ENCODE assay signal across 10 cellular contexts in genomic region chr20:41476013-41476441, GRCh38.
DNase-seq lines count a peak whose midpoint lies in the region; ATAC-seq and TF ChIP-seq lines count a peak whose summit lies in the region.
"Had no signal": no experiment of that assay in that cellular context is flagged by ENCODE, and none has a peak within 500 bp of the region (broad histone marks: within the 10 kb centered on the region; RNA-seq: fewer than 3 reads in every experiment).

No MANE protein-coding gene starts in this region.

- TF ChIP-seq POLR2A in adrenal gland (IDR thresholded peaks at IDR 0.05) (no peak), vagina (IDR thresholded peaks at IDR 0.05) (no peak)

- peaks cover 45 to 61% of the 10 kb centered on the region in 2 donors for H3K36me3 Mint-ChIP-seq in stimulated activated naive B cell treated with anti-CD40 and anti-IgM and Interleukin-4, amounts not matched to agents 10 μg/mL and 1 μg/mL and 100 μg/mL, for 72 hours
- peaks cover 13% of the 10 kb centered on the region for H3K36me3 Mint-ChIP-seq in WTC11

- DNase-seq in Right ventricle myocardium inferior (ENCODE audit: missing footprints) (no peak), cardiac septum (ENCODE audit: low spot score) (no peak), adrenal gland (peak in 6 of 7 donors; percentile 39 to 75 (median 62)), right cardiac atrium (peak in 2 of 3 donors; percentile 23 to 61), vagina (ENCODE audit: extremely low spot score in 2 of 2) (no peak), WTC11 (ENCODE audit: low spot score) (no peak)
- no peak for DNase-seq in stimulated activated naive B cell treated with anti-CD40 and anti-IgM and Interleukin-4, amounts not matched to agents 10 μg/mL and 1 μg/mL and 100 μg/mL, for 72 hours

- no peaks in the 10 kb centered on the region for H3K27me3 Mint-ChIP-seq in stimulated activated naive B cell treated with anti-CD40 and anti-IgM and Interleukin-4, amounts not matched to agents 10 μg/mL and 1 μg/mL and 100 μg/mL, for 72 hours
- H3K27me3 Mint-ChIP-seq in WTC11 (ENCODE audit: low read depth) = no peaks in the 10 kb centered on the region
- H3K27me3 Mint-ChIP-seq: B cell had no signal

- H3K27ac ChIP-seq in adrenal gland (peak overlapping the region in 4 of 5 donors; percentile 27 to 61 (median 37)), right cardiac atrium (ENCODE audit: low read length) (no peak overlapping the region), vagina (peak overlapping the region; percentile 18)

- H3K36me3 ChIP-seq in adrenal gland (replicated peaks in 1 of 2) (peaks cover 0 to 14% of the 10 kb centered on the region in 2 donors), vagina (peaks cover 0 to 25% of the 10 kb centered on the region in 2 donors)

- H3K4me1 Mint-ChIP-seq in stimulated activated naive B cell treated with anti-CD40 and anti-IgM and Interleukin-4, amounts not matched to agents 10 μg/mL and 1 μg/mL and 100 μg/mL, for 72 hours = peaks cover 6 to 21% of the 10 kb centered on the region in 2 donors
- H3K4me1 Mint-ChIP-seq in WTC11 = 0 out of 2 replicates have a peak, but pooled peaks cover 6% of the 10 kb centered on the region

- intact Hi-C loops in Right ventricle myocardium inferior (cut with DNase I) (loop anchor here (5.0 kb wide), 1 partner anchor 141 kb away; the partner anchor contains the start of gene CHD6), cardiac septum (cut with DNase I) (no loop called here), adrenal gland (cut with DNase I) (no loop called here), right cardiac atrium (cut with DNase I) (no loop called here), vagina (cut with DNase I) (no loop called here)

- no peaks in the 10 kb centered on the region for H3K9me3 ChIP-seq in adrenal gland (replicated peaks in 1 of 3)
- no peaks in the 10 kb centered on the region for H3K9me3 ChIP-seq in right cardiac atrium (ENCODE audit: control insufficient read depth, low read length)
- H3K9me3 ChIP-seq in vagina = no peaks in the 10 kb centered on the region

- H3K4me1 ChIP-seq in adrenal gland (replicated peaks in 1 of 2) (peaks cover 17 to 23% of the 10 kb centered on the region in 2 donors), right cardiac atrium (ENCODE audit: control insufficient read depth, insufficient read depth, low read length) (peaks cover 3% of the 10 kb centered on the region), vagina (peaks cover 21% of the 10 kb centered on the region)

- no peaks in the 10 kb centered on the region for H3K9me3 Mint-ChIP-seq in stimulated activated naive B cell treated with anti-CD40 and anti-IgM and Interleukin-4, amounts not matched to agents 10 μg/mL and 1 μg/mL and 100 μg/mL, for 72 hours
- H3K9me3 Mint-ChIP-seq in WTC11 = no peaks in the 10 kb centered on the region

- H3K27me3 ChIP-seq in adrenal gland = no peaks in the 10 kb centered on the region
- H3K27me3 ChIP-seq in right cardiac atrium (ENCODE audit: control insufficient read depth, insufficient read depth) = no peaks in the 10 kb centered on the region
- no peaks in the 10 kb centered on the region for H3K27me3 ChIP-seq in vagina
- H3K27me3 ChIP-seq: dorsolateral prefrontal cortex had no signal

- ATAC-seq in Right ventricle myocardium inferior (peak; percentile 88), right cardiac atrium (peak; percentile 87 to 90), GM21526 (IDR thresholded peaks at IDR 0.05; ENCODE audit: low FRiP score, unreplicated experiment) (no peak), WTC11 (no peak)
- ATAC-seq in stimulated activated naive B cell treated with anti-CD40 and anti-IgM and Interleukin-4, amounts not matched to agents 10 μg/mL and 1 μg/mL and 100 μg/mL, for 72 hours (replicated peaks) = no peak

- TF ChIP-seq CTCF in adrenal gland (IDR thresholded peaks at IDR 0.05) = no peak
- TF ChIP-seq CTCF in vagina (IDR thresholded peaks at IDR 0.05) = no peak
- no peak for TF ChIP-seq CTCF in WTC11 (IDR thresholded peaks at IDR 0.05)

- no peak overlapping the region for H3K27ac Mint-ChIP-seq in stimulated activated naive B cell treated with anti-CD40 and anti-IgM and Interleukin-4, amounts not matched to agents 10 μg/mL and 1 μg/mL and 100 μg/mL, for 72 hours
- no peak overlapping the region for H3K27ac Mint-ChIP-seq in WTC11
- H3K27ac Mint-ChIP-seq: B cell had no signal

- POLR2A ChIA-PET in WTC11 (lab: Charles Lee) = no interaction called here

- no peak overlapping the region for H3K4me3 Mint-ChIP-seq in stimulated activated naive B cell treated with anti-CD40 and anti-IgM and Interleukin-4, amounts not matched to agents 10 μg/mL and 1 μg/mL and 100 μg/mL, for 72 hours
- H3K4me3 Mint-ChIP-seq in WTC11 = no peak overlapping the region
- H3K4me3 Mint-ChIP-seq: B cell had no signal

- CTCF ChIA-PET in WTC11 (lab: Charles Lee) = no interaction called here

- H3K4me3 ChIP-seq in adrenal gland (no peak overlapping the region), right cardiac atrium (ENCODE audit: low read length) (no peak overlapping the region), vagina (no peak overlapping the region)
- H3K4me3 ChIP-seq: dorsolateral prefrontal cortex had no signal

TF ChIP-seq in WTC11, 78 proteins besides CTCF, POLR2A, EP300 and RAD21 (continues in another document):
- TF ChIP-seq ZNF317 (CRISPR knock-in tag; IDR thresholded peaks at IDR 0.05; ENCODE audit: borderline replicate concordance, low read depth) (no peak), NFE2L1 (CRISPR knock-in tag; IDR thresholded peaks at IDR 0.05) (no peak), TCF7 (CRISPR knock-in tag; IDR thresholded peaks at IDR 0.05; ENCODE audit: low read depth) (no peak), EMX1 (CRISPR knock-in tag; IDR thresholded peaks at IDR 0.05) (no peak), ZNF671 (CRISPR knock-in tag; IDR thresholded peaks at IDR 0.05) (no peak), ZBTB21 (CRISPR knock-in tag; IDR thresholded peaks at IDR 0.05; ENCODE audit: borderline replicate concordance) (no peak), CREB1 (CRISPR knock-in tag; IDR thresholded peaks at IDR 0.05) (no peak), ATF3 (CRISPR knock-in tag; conservative IDR thresholded peaks at IDR 0.05) (no peak), NR3C1 (CRISPR knock-in tag; conservative IDR thresholded peaks at IDR 0.05; ENCODE audit: low read depth) (no peak), E2F4 (CRISPR knock-in tag; IDR thresholded peaks at IDR 0.05; ENCODE audit: borderline replicate concordance, low read depth) (no peak), OVOL2 (CRISPR knock-in tag; IDR thresholded peaks at IDR 0.05; ENCODE audit: borderline replicate concordance) (no peak), ARID4B (CRISPR knock-in tag; IDR thresholded peaks at IDR 0.05; ENCODE audit: borderline replicate concordance) (no peak), ZNF416 (CRISPR knock-in tag; IDR thresholded peaks at IDR 0.05) (no peak), FOXJ3 (CRISPR knock-in tag; IDR thresholded peaks at IDR 0.05; ENCODE audit: borderline replicate concordance) (no peak)

Comparison
In these comparisons a context has a peak if more than half of its experiments do, and no peak if none do; other contexts are left out.
1. DNase-seq: peak in adrenal gland (6 of 7) and right cardiac atrium (2 of 3); none in Right ventricle myocardium inferior (single experiment), cardiac septum (single experiment), vagina (0 of 2), stimulated activated naive B cell treated with anti-CD40 and anti-IgM and Interleukin-4, amounts not matched to agents 10 μg/mL and 1 μg/mL and 100 μg/mL, for 72 hours (single experiment) and WTC11 (single experiment).
2. ATAC-seq: peak in Right ventricle myocardium inferior (single experiment) and right cardiac atrium (2 of 2); none in GM21526 (single experiment), stimulated activated naive B cell treated with anti-CD40 and anti-IgM and Interleukin-4, amounts not matched to agents 10 μg/mL and 1 μg/mL and 100 μg/mL, for 72 hours (0 of 2) and WTC11 (single experiment).